ENCODE assay signal across 24 cellular contexts in the genomic region with DNA sequence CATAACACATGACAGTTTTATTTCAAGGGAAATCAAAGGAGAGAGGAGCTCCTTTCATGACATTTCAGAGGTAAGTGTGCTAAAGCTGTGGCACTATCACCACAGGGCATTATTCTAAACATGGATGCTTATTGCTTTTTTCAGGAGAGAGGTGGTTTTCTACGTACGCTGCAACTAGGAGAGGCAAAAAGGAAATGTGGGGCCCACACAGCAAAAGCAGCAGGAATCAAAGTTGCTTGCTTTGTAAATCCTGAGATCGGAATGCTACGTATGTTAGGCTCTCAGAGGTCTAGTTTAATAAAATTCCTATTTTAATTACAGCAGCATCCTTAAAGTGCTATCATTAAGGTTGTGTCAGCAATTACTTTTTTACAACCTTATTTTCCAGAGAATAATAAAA. TPM values are rescaled to one million over a fixed set of nuclear protein-coding genes. Genes with fewer than 3 reads are reported as not detected.
DNase-seq lines count a peak whose midpoint lies in the region; ATAC-seq and TF ChIP-seq lines count a peak whose summit lies in the region.
"Had no signal": no experiment of that assay in that cellular context is flagged by ENCODE, and none has a peak within 500 bp of the region (broad histone marks: within the 10 kb centered on the region; RNA-seq: fewer than 3 reads in every experiment).

No MANE protein-coding gene starts in this region.

- H3K27ac Mint-ChIP-seq in neural crest cell (ENCODE audit: unreplicated experiment) = peak overlapping the region; percentile 28
- H3K27ac Mint-ChIP-seq: B cell, CD14-positive monocyte had no signal

- H3K9ac ChIP-seq in iPS-18a (ENCODE audit: low read length) = peak overlapping the region; percentile 7
- H3K9ac ChIP-seq: KMS-11 had no signal

- no peak for DNase-seq in neural crest cell (ENCODE audit: low read depth, low spot score)
- no peak for DNase-seq in NCI-H446 treated with DMSO at 0.1 percent for 48 hours (lab: John Stamatoyannopoulos, UW)
- no peak for DNase-seq in NCI-H2029 treated with DMSO at 0.1 percent for 48 hours (lab: John Stamatoyannopoulos, UW)
- DNase-seq: DMS53, GDM1, IMR-90, NCI-H1092 treated with DMSO at 0.1 percent for 48 hours, NCI-H146, NCI-H2081, NCI-H2171 treated with DMSO at 0.1 percent for 48 hours, NCI-H446, NCI-H526 treated with DMSO at 0.1 percent for 48 hours had no signal

- H3K4me1 ChIP-seq in HEK293 (ENCODE audit: control insufficient read depth, insufficient read depth, low read length) (peaks cover 3% of the 10 kb centered on the region), ectodermal cell (ENCODE audit: control insufficient read depth, insufficient read depth, low read length) (peaks cover 8% of the 10 kb centered on the region), iPS-18a (ENCODE audit: control insufficient read depth, low read depth, low read length) (peaks cover 14% of the 10 kb centered on the region)
- H3K4me1 ChIP-seq: A549, SJSA1 had no signal

- no peaks in the 10 kb centered on the region for H3K27me3 ChIP-seq in ectodermal cell (ENCODE audit: control insufficient read depth, insufficient read depth, low read length, poor library complexity, severe bottlenecking)
- H3K27me3 ChIP-seq in iPS-18a (ENCODE audit: control insufficient read depth, insufficient read depth, low read length) = no peaks in the 10 kb centered on the region

- CTCF ChIA-PET in HEK293 (lab: Yijun Ruan, JAX) = interaction anchor here (1.2 kb wide), 1 partner anchor 10 kb away, joined by 3 read pairs; no protein-coding TSS in a partner anchor

- no peaks in the 10 kb centered on the region for H3K27me3 Mint-ChIP-seq in neural crest cell (ENCODE audit: low read depth)

- H3K9me3 Mint-ChIP-seq in neural crest cell = no peaks in the 10 kb centered on the region

- peaks cover 7% of the 10 kb centered on the region for H3K4me1 Mint-ChIP-seq in neural crest cell
- H3K4me1 Mint-ChIP-seq: B cell, CD14-positive monocyte had no signal

- H3K27ac ChIP-seq in HEK293 (ENCODE audit: extremely low read depth, low read depth, low read length) (no peak overlapping the region), ectodermal cell (ENCODE audit: insufficient read depth, low read depth, low read length, poor library complexity, severe bottlenecking) (peak overlapping the region; percentile 66), iPS-18a (ENCODE audit: low read length) (no peak overlapping the region)
- H3K27ac ChIP-seq: A549, HL-60, KMS-11, SJSA1 had no signal

- 50 to 55% methylated on average over 4 of the region's 4 CpGs for WGBS in ectodermal cell, 2 experiments

- TF ChIP-seq CTCF in HEK293 (tag by site-specific recombination; IDR thresholded peaks at IDR 0.05) (no peak), neural crest cell (conservative IDR thresholded peaks at IDR 0.05) (no peak)

- H3K36me3 ChIP-seq in HEK293 (ENCODE audit: control insufficient read depth in 2 of 2, insufficient read depth in 1 of 2, low read length in 2 of 2) (no peaks in the 10 kb centered on the region), ectodermal cell (ENCODE audit: control insufficient read depth, insufficient read depth, low read length) (no peaks in the 10 kb centered on the region), iPS-18a (ENCODE audit: control insufficient read depth, low read depth, low read length) (no peaks in the 10 kb centered on the region)
- H3K36me3 ChIP-seq: SJSA1 had no signal

- POLR2A ChIA-PET in HEK293 (lab: Yijun Ruan, JAX) = no interaction called here

- H3K4me3 ChIP-seq in HEK293 (ENCODE audit: low read depth, low read length) (no peak overlapping the region), ectodermal cell (ENCODE audit: insufficient read depth, low read depth, low read length) (no peak overlapping the region), iPS-18a (ENCODE audit: low read length) (peak overlapping the region; percentile 22)
- H3K4me3 ChIP-seq: A549, SJSA1 had no signal

- no peak overlapping the region for H3K4me3 Mint-ChIP-seq in neural crest cell
- H3K4me3 Mint-ChIP-seq: B cell, CD14-positive monocyte had no signal

- no peak for ATAC-seq in HG03175 (IDR thresholded peaks at IDR 0.05; ENCODE audit: unreplicated experiment)
- ATAC-seq in GM19328 (IDR thresholded peaks at IDR 0.05; ENCODE audit: unreplicated experiment) = no peak
- ATAC-seq: A549, Right ventricle myocardium inferior had no signal

- H3K9me3 ChIP-seq in HEK293 (ENCODE audit: control insufficient read depth, insufficient read depth, low read depth, low read length) = no peaks in the 10 kb centered on the region
- H3K9me3 ChIP-seq in ectodermal cell (ENCODE audit: control insufficient read depth, low read length) = no peaks in the 10 kb centered on the region
- no peaks in the 10 kb centered on the region for H3K9me3 ChIP-seq in iPS-18a (ENCODE audit: control insufficient read depth, low read depth, low read length)
- H3K9me3 ChIP-seq: A549, SJSA1 had no signal

- no peaks in the 10 kb centered on the region for H3K36me3 Mint-ChIP-seq in neural crest cell (ENCODE audit: low read depth)
- H3K36me3 Mint-ChIP-seq: CD14-positive monocyte had no signal

TF ChIP-seq in HEK293, 187 proteins besides CTCF, POLR2A, EP300 and RAD21:
- TF ChIP-seq, protein P1, sequence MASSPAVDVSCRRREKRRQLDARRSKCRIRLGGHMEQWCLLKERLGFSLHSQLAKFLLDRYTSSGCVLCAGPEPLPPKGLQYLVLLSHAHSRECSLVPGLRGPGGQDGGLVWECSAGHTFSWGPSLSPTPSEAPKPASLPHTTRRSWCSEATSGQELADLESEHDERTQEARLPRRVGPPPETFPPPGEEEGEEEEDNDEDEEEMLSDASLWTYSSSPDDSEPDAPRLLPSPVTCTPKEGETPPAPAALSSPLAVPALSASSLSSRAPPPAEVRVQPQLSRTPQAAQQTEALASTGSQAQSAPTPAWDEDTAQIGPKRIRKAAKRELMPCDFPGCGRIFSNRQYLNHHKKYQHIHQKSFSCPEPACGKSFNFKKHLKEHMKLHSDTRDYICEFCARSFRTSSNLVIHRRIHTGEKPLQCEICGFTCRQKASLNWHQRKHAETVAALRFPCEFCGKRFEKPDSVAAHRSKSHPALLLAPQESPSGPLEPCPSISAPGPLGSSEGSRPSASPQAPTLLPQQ (tag by site-specific recombination; IDR thresholded peaks at IDR 0.05) = peak; percentile 54; the same call in 1 of the 2 replicates
- TF ChIP-seq, protein P2, sequence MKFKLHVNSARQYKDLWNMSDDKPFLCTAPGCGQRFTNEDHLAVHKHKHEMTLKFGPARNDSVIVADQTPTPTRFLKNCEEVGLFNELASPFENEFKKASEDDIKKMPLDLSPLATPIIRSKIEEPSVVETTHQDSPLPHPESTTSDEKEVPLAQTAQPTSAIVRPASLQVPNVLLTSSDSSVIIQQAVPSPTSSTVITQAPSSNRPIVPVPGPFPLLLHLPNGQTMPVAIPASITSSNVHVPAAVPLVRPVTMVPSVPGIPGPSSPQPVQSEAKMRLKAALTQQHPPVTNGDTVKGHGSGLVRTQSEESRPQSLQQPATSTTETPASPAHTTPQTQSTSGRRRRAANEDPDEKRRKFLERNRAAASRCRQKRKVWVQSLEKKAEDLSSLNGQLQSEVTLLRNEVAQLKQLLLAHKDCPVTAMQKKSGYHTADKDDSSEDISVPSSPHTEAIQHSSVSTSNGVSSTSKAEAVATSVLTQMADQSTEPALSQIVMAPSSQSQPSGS (tag by site-specific recombination; IDR thresholded peaks at IDR 0.05; ENCODE audit: low read depth) = no peak
- TF ChIP-seq ZNF211 (tag by site-specific recombination; IDR thresholded peaks at IDR 0.05; ENCODE audit: low read depth) (no peak), ZFP69B (tag by site-specific recombination; IDR thresholded peaks at IDR 0.05) (0 out of 2 replicates have a peak, but pooled peaks have one; percentile 30)

RNA-seq across cellular contexts. Expression of a gene that starts 55.0 kb away (rescaled TPM):
- polyA plus RNA-seq in ectodermal cell (2013, experiment 1 of 4) = 22.3 TPM
- polyA plus RNA-seq in ectodermal cell (2013, experiment 2 of 4) = 30.8 TPM
- polyA plus RNA-seq in ectodermal cell (2013, experiment 3 of 4) = 22.1 TPM
- 18.9 TPM for polyA plus RNA-seq in ectodermal cell (2013, experiment 4 of 4)
- total RNA-seq in neural crest cell = 38.4 and 40.3 TPM in 2 replicates
- total RNA-seq: B cell had no signal
- polyA plus RNA-seq: CD14-positive monocyte had no signal
